ENCODE assay signal across 11 cellular contexts in genomic region chr7:802500-803242, GRCh38. TPM values are rescaled to one million over a fixed set of nuclear protein-coding genes. Genes with fewer than 3 reads are reported as not detected.
A peak's percentile ranks its signal among the peaks of the same experiment; 100 is the strongest.
DNase-seq lines count a peak whose midpoint lies in the region; ATAC-seq, FAIRE-seq and TF ChIP-seq lines count a peak whose summit lies in the region.
"Had no signal": no experiment of that assay in that cellular context is flagged by ENCODE, and none has a peak within 500 bp of the region (broad histone marks: within the 10 kb centered on the region; RNA-seq: fewer than 3 reads in every experiment).

No MANE protein-coding gene starts in this region.

- FAIRE-seq in kidney (lab: Jason Lieb, UNC) = no peak

- no peak overlapping the region for H3K9ac ChIP-seq in kidney (ENCODE audit: low read length in 2 of 2)

- H3K4me3 ChIP-seq in A673 (ENCODE audit: low read depth, low read length, poor library complexity, severe bottlenecking) = no peak overlapping the region
- H3K4me3 ChIP-seq in Panc1 (ENCODE audit: low read depth in 2 of 2, low read length in 2 of 2) = no peak overlapping the region
- H3K4me3 ChIP-seq in kidney (ENCODE audit: low read length in 2 of 2) = no peak overlapping the region
- H3K4me3 ChIP-seq in sigmoid colon = peak overlapping the region in 3 of 4 donors; percentile 20 to 41 (median 31)

- H3K4me1 ChIP-seq in A673 (ENCODE audit: insufficient read depth, low read length, poor library complexity, severe bottlenecking) = peaks cover 14% of the 10 kb centered on the region
- H3K4me1 ChIP-seq in Panc1 (ENCODE audit: control insufficient read depth, insufficient read depth, low read length) = no peaks in the 10 kb centered on the region
- peaks cover 4 to 18% of the 10 kb centered on the region in 2 donors for H3K4me1 ChIP-seq in kidney (ENCODE audit: control insufficient read depth in 1 of 2, insufficient read depth in 1 of 2, low read depth in 1 of 2, low read length in 2 of 2)
- H3K4me1 ChIP-seq in sigmoid colon = peaks cover 0 to 32% (median 29%) of the 10 kb centered on the region in 4 donors

- 81 to 82% methylated on average over 18 of the region's 18 CpGs for WGBS in sigmoid colon, 2 donors

- CTCF ChIA-PET in A673 (lab: Charles Lee) (interaction anchor here (0.6 kb wide), 1 partner anchor 11 kb away, joined by 4 read pairs; no protein-coding TSS in a partner anchor), Panc1 (lab: Charles Lee) (no interaction called here)
- CTCF ChIA-PET in activated CD4-positive, alpha-beta T cell treated with anti-CD3 and anti-CD28 coated beads for 36 hours (lab: Charles Lee) = no interaction called here

- no peaks in the 10 kb centered on the region for H3K27me3 Mint-ChIP-seq in activated CD4-positive, alpha-beta T cell treated with anti-CD3 and anti-CD28 coated beads for 36 hours

- POLR2A ChIA-PET in A673 (lab: Charles Lee; ENCODE audit: low non-redundant PET) (no interaction called here), Panc1 (lab: Charles Lee) (no interaction called here)
- POLR2A ChIA-PET in activated CD4-positive, alpha-beta T cell treated with anti-CD3 and anti-CD28 coated beads for 36 hours (lab: Charles Lee) = no interaction called here

- TF ChIP-seq EP300 in sigmoid colon (IDR thresholded peaks at IDR 0.05) = no peak

- H3K36me3 ChIP-seq in A673 (ENCODE audit: insufficient read depth, low read length, poor library complexity, severe bottlenecking) (no peaks in the 10 kb centered on the region), Panc1 (ENCODE audit: control insufficient read depth, insufficient read depth, low read length) (no peaks in the 10 kb centered on the region), kidney (ENCODE audit: control insufficient read depth in 1 of 2, insufficient read depth in 2 of 2, low read length in 2 of 2) (no peaks in the 10 kb centered on the region), sigmoid colon (no peaks in the 10 kb centered on the region)

- DNase-seq in A673 (ENCODE audit: low spot score) (no peak), Panc1 (ENCODE audit: low read depth, low spot score) (no peak), kidney (no peak), sigmoid colon (no peak), NCI-H510A treated with DMSO at 0.1 percent for 48 hours (lab: John Stamatoyannopoulos, UW) (no peak)
- no peak for DNase-seq in activated CD4-positive, alpha-beta T cell treated with anti-CD3 and anti-CD28 coated beads for 36 hours
- DNase-seq: activated naive CD8-positive, alpha-beta T cell treated with anti-CD3 and anti-CD28 coated beads, Interleukin-2, amount 10 ng/mL, durations not matched to agents 7 days and 5 days; SW 1271 had no signal

- no peak for TF ChIP-seq CTCF in A673 (conservative IDR thresholded peaks at IDR 0.05; ENCODE audit: low read depth, low read length)
- no peak for TF ChIP-seq CTCF in Panc1 (IDR thresholded peaks at IDR 0.05)
- no peak for TF ChIP-seq CTCF in kidney (IDR thresholded peaks at IDR 0.05; ENCODE audit: borderline replicate concordance, extremely low read depth, insufficient read depth)
- no peak for TF ChIP-seq CTCF in sigmoid colon (IDR thresholded peaks at IDR 0.05)

- no peak for TF ChIP-seq POLR2A in sigmoid colon (IDR thresholded peaks at IDR 0.05)

- H3K9me3 ChIP-seq in A673 (ENCODE audit: low read depth, low read length, poor library complexity, severe bottlenecking) = no peaks in the 10 kb centered on the region
- no peaks in the 10 kb centered on the region for H3K9me3 ChIP-seq in Panc1 (ENCODE audit: control insufficient read depth, insufficient read depth, low read depth, low read length)
- no peaks in the 10 kb centered on the region for H3K9me3 ChIP-seq in kidney (ENCODE audit: control insufficient read depth in 1 of 2, low read length in 2 of 2)
- H3K9me3 ChIP-seq in sigmoid colon = no peaks in the 10 kb centered on the region

- in situ Hi-C loops in Panc1 (cut with HindIII; ENCODE audit: low pct_unique_long_range_greater_than_20kb, low sequenced_read_pairs) = no loop called here

- H3K27me3 ChIP-seq in A673 (replicated peaks; ENCODE audit: insufficient read depth, low read depth, low read length, poor library complexity) (no peaks in the 10 kb centered on the region), Panc1 (ENCODE audit: control insufficient read depth, insufficient read depth, low read length) (no peaks in the 10 kb centered on the region), sigmoid colon (no peaks in the 10 kb centered on the region)

- H3K4me3 Mint-ChIP-seq in activated CD4-positive, alpha-beta T cell treated with anti-CD3 and anti-CD28 coated beads for 36 hours = no peak overlapping the region
- H3K4me3 Mint-ChIP-seq: activated naive CD8-positive, alpha-beta T cell treated with anti-CD3 and anti-CD28 coated beads, Interleukin-2, amount 10 ng/mL, durations not matched to agents 7 days and 5 days had no signal

- no TSS peak for BruUV-seq in A673 (replicated peaks; lab: Mats Ljungman, UMichigan)
- BruUV-seq in Panc1 (replicated peaks; lab: Mats Ljungman, UMichigan) = no TSS peak

- H3K4me1 Mint-ChIP-seq in activated CD4-positive, alpha-beta T cell treated with anti-CD3 and anti-CD28 coated beads for 36 hours = no peaks in the 10 kb centered on the region

- H3K27ac Mint-ChIP-seq in activated CD4-positive, alpha-beta T cell treated with anti-CD3 and anti-CD28 coated beads for 36 hours = no peak overlapping the region
- H3K27ac Mint-ChIP-seq: activated naive CD8-positive, alpha-beta T cell treated with anti-CD3 and anti-CD28 coated beads, Interleukin-2, amount 10 ng/mL, durations not matched to agents 7 days and 5 days had no signal

- ATAC-seq in Panc1 (peak; percentile 27; the same call in 1 of the 2 replicates), GM19324 (IDR thresholded peaks at IDR 0.05; ENCODE audit: low FRiP score, unreplicated experiment) (no peak), GM19452 (IDR thresholded peaks at IDR 0.05; ENCODE audit: unreplicated experiment) (no peak)
- ATAC-seq in activated CD4-positive, alpha-beta T cell treated with anti-CD3 and anti-CD28 coated beads for 36 hours = no peak

- no peaks in the 10 kb centered on the region for H3K36me3 Mint-ChIP-seq in activated CD4-positive, alpha-beta T cell treated with anti-CD3 and anti-CD28 coated beads for 36 hours (ENCODE audit: low read depth)

- no peaks in the 10 kb centered on the region for H3K9me3 Mint-ChIP-seq in activated CD4-positive, alpha-beta T cell treated with anti-CD3 and anti-CD28 coated beads for 36 hours (ENCODE audit: low read depth)
- H3K9me3 Mint-ChIP-seq: activated naive CD8-positive, alpha-beta T cell treated with anti-CD3 and anti-CD28 coated beads, Interleukin-2, amount 10 ng/mL, durations not matched to agents 7 days and 5 days had no signal

- H3K27ac ChIP-seq in A673 (ENCODE audit: low read depth, low read length, poor library complexity, severe bottlenecking) (peak overlapping the region; percentile 55), Panc1 (ENCODE audit: low read length) (no peak overlapping the region), kidney (ENCODE audit: low read depth in 2 of 2, low read length in 2 of 2) (peak overlapping the region; percentile 60 to 80), sigmoid colon (peak overlapping the region; percentile 64 to 78 (median 74))
- H3K27ac ChIP-seq: epithelial cell of prostate had no signal

- intact Hi-C loops in A673 (cut with micrococcal nuclease; ENCODE audit: unreplicated experiment) = no loop called here
- intact Hi-C loops in Panc1 (cut with micrococcal nuclease; ENCODE audit: unreplicated experiment) = no loop called here
- intact Hi-C loops in kidney (cut with DNase I) = no loop called here
- intact Hi-C loops in sigmoid colon (cut with DNase I) = no loop called here
- intact Hi-C loops in activated CD4-positive, alpha-beta T cell treated with anti-CD3 and anti-CD28 coated beads for 36 hours (cut with DNase I, micrococcal nuclease) = no loop called here

RNA-seq across cellular contexts. Expression of gene SUN1, which starts 29.6 kb away (rescaled TPM):
- total RNA-seq in A673 (2021) = 189 and 203 TPM in 2 replicates
- total RNA-seq in Panc1 (2021; ENCODE audit: unreplicated experiment) = 244 TPM
- 276 TPM for polyA plus RNA-seq in Panc1 (2012; ENCODE audit: insufficient read length)
- total RNA-seq in kidney = 168 TPM
- polyA plus RNA-seq in kidney (ENCODE audit: insufficient read depth, low read depth, low replicate concordance) = 40.4 TPM
- total RNA-seq in sigmoid colon = 100 to 1,000 TPM; 108 to 130 (median 119) TPM
- 10 to 100 TPM; 23.4 to 71.0 (median 30.1) TPM for polyA plus RNA-seq in sigmoid colon
- total RNA-seq in activated CD4-positive, alpha-beta T cell treated with anti-CD3 and anti-CD28 coated beads for 36 hours = 10 to 100 TPM; 71.3 to 74.6 TPM

Comparison
In these comparisons a context has a peak if more than half of its experiments do, and no peak if none do; other contexts are left out.
1. H3K4me3 ChIP-seq: peak in sigmoid colon (3 of 4); none in A673 (single experiment), Panc1 (0 of 2) and kidney (0 of 2).